8 cellular contexts compared by ENCODE assay signal in genomic region chr20:62900692-62901584, GRCh38. TPM values are rescaled to one million over a fixed set of nuclear protein-coding genes. Genes with fewer than 3 reads are reported as not detected.
A peak's percentile ranks its signal among the peaks of the same experiment; 100 is the strongest.
DNase-seq lines count a peak whose midpoint lies in the region; ATAC-seq and TF ChIP-seq lines count a peak whose summit lies in the region.

No MANE protein-coding gene starts in this region.

- no peak for TF ChIP-seq POLR2A in esophagus squamous epithelium (IDR thresholded peaks at IDR 0.05)

- H2AFZ ChIP-seq in PC-3 (ENCODE audit: low read length), result no peak overlapping the region

- H3K79me2 ChIP-seq in PC-3 (ENCODE audit: low read length), result no peaks in the 10 kb centered on the region

- DNase-seq in DMS53 treated with DMSO at 0.1 percent for 48 hours (lab: John Stamatoyannopoulos, UW; ENCODE audit: unreplicated experiment), result peak; percentile 75
- peak; percentile 76 for DNase-seq in PC-3
- no peak for DNase-seq in esophagus squamous epithelium (lab: John Stamatoyannopoulos, UW)
- no peak for DNase-seq in Ammon's horn (ENCODE audit: low spot score)
- DNase-seq in KBM-7, result no peak
- no peak for DNase-seq in cortex of kidney (lab: John Stamatoyannopoulos, UW)

- 0 out of 2 replicates have a peak, but pooled peaks cover 3% of the 10 kb centered on the region for H4K20me1 ChIP-seq in PC-3 (ENCODE audit: low read length)

- H3K36me3 ChIP-seq in PC-3 (ENCODE audit: low read depth, low read length), result peaks cover 42% of the 10 kb centered on the region
- H3K36me3 ChIP-seq in esophagus squamous epithelium, result peaks cover 5 to 62% (median 26%) of the 10 kb centered on the region in 3 donors
- peaks cover 34 to 39% of the 10 kb centered on the region in 2 donors for H3K36me3 ChIP-seq in stomach smooth muscle (ENCODE audit: control insufficient read depth in 2 of 2, insufficient read depth in 2 of 2, low read length in 2 of 2)

- POLR2A ChIA-PET in PC-3 (lab: Charles Lee; ENCODE audit: unreplicated experiment), result interaction anchor here (0.6 kb wide), 2 partner anchors 36 to 66 kb away, joined by 3 to 4 read pairs; no protein-coding TSS in a partner anchor

- H3K27ac ChIP-seq in PC-3 (ENCODE audit: low read length), result peak overlapping the region; percentile 28
- peak overlapping the region; percentile 63 to 82 (median 78) for H3K27ac ChIP-seq in esophagus squamous epithelium
- H3K27ac ChIP-seq in stomach smooth muscle (ENCODE audit: low read length), result peak overlapping the region; percentile 11

- H3K4me1 ChIP-seq in PC-3 (ENCODE audit: insufficient read depth, low read length) (peaks cover 15% of the 10 kb centered on the region), esophagus squamous epithelium (peaks cover 0 to 45% (median 22%) of the 10 kb centered on the region in 3 donors), stomach smooth muscle (ENCODE audit: control insufficient read depth, insufficient read depth, low read length) (peaks cover 30% of the 10 kb centered on the region)

- BruUV-seq in PC-3 (replicated peaks; lab: Mats Ljungman, UMichigan), result no TSS peak

- CTCF ChIA-PET in PC-3 (lab: Charles Lee), result no interaction called here

- H3K4me2 ChIP-seq in PC-3 (ENCODE audit: low read length), result peak overlapping the region; percentile 37; the same call in 1 of the 2 replicates

- no peaks in the 10 kb centered on the region for H3F3A ChIP-seq in PC-3 (ENCODE audit: low read length, unreplicated experiment)

- WGBS in esophagus squamous epithelium, 2 donors, result 36 to 44% methylated on average over 17 to 20 of the region's 20 CpGs

- H3K27me3 ChIP-seq in PC-3 (ENCODE audit: low read length) (no peaks in the 10 kb centered on the region), esophagus squamous epithelium (no peaks in the 10 kb centered on the region), stomach smooth muscle (ENCODE audit: control insufficient read depth in 1 of 2, insufficient read depth in 2 of 2, low read length in 2 of 2) (no peaks in the 10 kb centered on the region)

- peak; percentile 17 for ATAC-seq in HG02884 (IDR thresholded peaks at IDR 0.05; ENCODE audit: unreplicated experiment)
- ATAC-seq in PC-3, result peak; percentile 71

- no peaks in the 10 kb centered on the region for H3K9me3 ChIP-seq in PC-3 (ENCODE audit: low read length)
- H3K9me3 ChIP-seq in esophagus squamous epithelium, result no peaks in the 10 kb centered on the region
- H3K9me3 ChIP-seq in stomach smooth muscle (ENCODE audit: control insufficient read depth in 2 of 2, low read length in 2 of 2), result no peaks in the 10 kb centered on the region

- H3K9ac ChIP-seq in PC-3 (ENCODE audit: low read length), result no peak overlapping the region
- no peak overlapping the region for H3K9ac ChIP-seq in stomach smooth muscle (ENCODE audit: low read length in 2 of 2)

- intact Hi-C loops in PC-3 (cut with micrococcal nuclease), result loop anchor here (1.0 to 2.0 kb wide), 3 partner anchors 24 to 108 kb away; partner anchors contain the start of gene GID8
- intact Hi-C loops in esophagus squamous epithelium (cut with DNase I), result no loop called here

- TF ChIP-seq CTCF in PC-3 (conservative IDR thresholded peaks at IDR 0.05; ENCODE audit: low read depth, low read length) (no peak; the same call in 1 of the 2 replicates), esophagus squamous epithelium (IDR thresholded peaks at IDR 0.05) (peak in 3 of 6 experiments; percentile 24 to 64 (median 48))

- H3K4me3 ChIP-seq in PC-3 (ENCODE audit: low read length) (no peak overlapping the region), esophagus squamous epithelium (no peak overlapping the region), stomach smooth muscle (ENCODE audit: low read length in 2 of 2) (no peak overlapping the region)

- in situ Hi-C loops in KBM-7 (cut with MboI; ENCODE audit: low pct_unique_long_range_greater_than_20kb, low sequenced_read_pairs), result no loop called here

- no peaks in the 10 kb centered on the region for H3K9me2 ChIP-seq in PC-3 (replicated peaks; ENCODE audit: low read length)

RNA-seq across cellular contexts. Expression of gene DIDO1, which starts 25.4 kb away (rescaled TPM):
- total RNA-seq in PC-3 (2014; rRNA removed) (33.2 and 40.4 TPM in 2 replicates), esophagus squamous epithelium (10 to 100 TPM; 27.6 to 57.8 (median 36.7) TPM)

RNA-seq across cellular contexts. Expression of gene GID8, which starts 37.0 kb away (rescaled TPM):
- total RNA-seq in PC-3 (2014; rRNA removed) (37.2 and 47.5 TPM in 2 replicates), esophagus squamous epithelium (10 to 100 TPM; 41.0 to 51.2 (median 44.1) TPM)

RNA-seq across cellular contexts. Expression of gene TCFL5, which starts 39.3 kb away (rescaled TPM):
- total RNA-seq in PC-3 (2014; rRNA removed), result 15.8 and 21.7 TPM in 2 replicates
- total RNA-seq in esophagus squamous epithelium, result 1 to 10 TPM; 5.2 to 8.4 (median 7.2) TPM

RNA-seq across cellular contexts. Expression of gene SLC17A9, which starts 51.6 kb away (rescaled TPM):
- not detected in 2 replicates for total RNA-seq in PC-3 (2014; rRNA removed)
- total RNA-seq in esophagus squamous epithelium, result 1 to 10 TPM in 2 of 4 donors, under 1 TPM in 2; 0.31 to 3.9 (median 1.4) TPM

Comparison
In these comparisons a context has a peak if more than half of its experiments do, and no peak if none do; other contexts are left out.
1. DNase-seq: peak in DMS53 treated with DMSO at 0.1 percent for 48 hours (single experiment) and PC-3 (single experiment); none in esophagus squamous epithelium (single experiment), Ammon's horn (single experiment), KBM-7 (single experiment) and cortex of kidney (single experiment).
2. H3K27ac ChIP-seq: peak in every context shown above with its lines; median percentile 78 in esophagus squamous epithelium; 28 in PC-3; 11 in stomach smooth muscle.